ENCODE assay signal across 11 cellular contexts in the genomic region with DNA sequence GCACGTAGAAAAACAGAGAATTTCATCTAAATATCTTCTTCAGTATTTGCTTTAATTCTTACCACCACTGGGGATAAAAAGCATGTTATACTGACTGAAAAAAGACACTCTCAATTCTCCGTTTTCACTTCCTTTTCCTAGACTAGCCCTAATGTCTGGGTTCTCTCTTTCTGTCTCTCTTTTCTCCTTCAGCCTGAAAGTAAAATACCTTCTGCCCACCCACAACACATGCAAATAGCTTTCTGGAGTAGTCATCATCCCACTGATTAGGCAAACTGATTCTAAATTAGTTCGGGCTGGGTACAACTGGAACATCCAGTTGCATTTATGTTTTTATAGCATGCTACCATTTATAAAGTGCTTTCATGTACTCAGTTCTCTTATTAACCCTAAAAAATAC.
DNase-seq lines count a peak whose midpoint lies in the region; ATAC-seq and TF ChIP-seq lines count a peak whose summit lies in the region.
"Had no signal": no experiment of that assay in that cellular context is flagged by ENCODE, and none has a peak within 500 bp of the region (broad histone marks: within the 10 kb centered on the region; RNA-seq: fewer than 3 reads in every experiment).

No MANE protein-coding gene starts in this region.

- no peak overlapping the region for H3K27ac Mint-ChIP-seq in activated CD8-positive, alpha-beta T cell treated with anti-CD3 and anti-CD28 coated beads, Interleukin-2, amount 10 ng/mL, durations not matched to agents 7 days and 5 days

- CTCF ChIA-PET in activated CD8-positive, alpha-beta T cell treated with anti-CD3 and anti-CD28 coated beads, Interleukin-2, amount 10 ng/mL, durations not matched to agents 7 days and 5 days (lab: Charles Lee): no interaction called here

- no peaks in the 10 kb centered on the region for H3K27me3 Mint-ChIP-seq in activated CD8-positive, alpha-beta T cell treated with anti-CD3 and anti-CD28 coated beads, Interleukin-2, amount 10 ng/mL, durations not matched to agents 7 days and 5 days (ENCODE audit: low read depth)

- ATAC-seq in GM21515 (IDR thresholded peaks at IDR 0.05; ENCODE audit: unreplicated experiment) (peak; percentile 83), HG03378 (IDR thresholded peaks at IDR 0.05; ENCODE audit: unreplicated experiment) (peak; percentile 82), HG03175 (IDR thresholded peaks at IDR 0.05; ENCODE audit: unreplicated experiment) (no peak)
- no peak for ATAC-seq in activated CD8-positive, alpha-beta T cell treated with anti-CD3 and anti-CD28 coated beads, Interleukin-2, amount 10 ng/mL, durations not matched to agents 7 days and 5 days
- ATAC-seq: left lung, Panc1 had no signal

- TF ChIP-seq CTCF in GM13976 (IDR thresholded peaks at IDR 0.05; ENCODE audit: borderline replicate concordance, control extremely low read depth, extremely low read depth, insufficient read depth, missing control alignments): no peak

- no peaks in the 10 kb centered on the region for H3K9me3 Mint-ChIP-seq in activated CD8-positive, alpha-beta T cell treated with anti-CD3 and anti-CD28 coated beads, Interleukin-2, amount 10 ng/mL, durations not matched to agents 7 days and 5 days (ENCODE audit: insufficient read depth)

- H3K36me3 Mint-ChIP-seq in activated CD8-positive, alpha-beta T cell treated with anti-CD3 and anti-CD28 coated beads, Interleukin-2, amount 10 ng/mL, durations not matched to agents 7 days and 5 days (ENCODE audit: low read depth): no peaks in the 10 kb centered on the region

- H3K4me1 Mint-ChIP-seq in activated CD8-positive, alpha-beta T cell treated with anti-CD3 and anti-CD28 coated beads, Interleukin-2, amount 10 ng/mL, durations not matched to agents 7 days and 5 days (ENCODE audit: low read depth): no peaks in the 10 kb centered on the region

- no peak overlapping the region for H3K4me3 Mint-ChIP-seq in activated CD8-positive, alpha-beta T cell treated with anti-CD3 and anti-CD28 coated beads, Interleukin-2, amount 10 ng/mL, durations not matched to agents 7 days and 5 days

- in situ Hi-C loops in GM13976 (cut with MboI; ENCODE audit: low sequenced_read_pairs, unreplicated experiment): no loop called here

- DNase-seq in GM13976 (ENCODE audit: low spot score): peak; percentile 27
- DNase-seq in fibroblast of gingiva (ENCODE audit: low read depth): peak; percentile 43
- DNase-seq in UCSD-AML1 (lab: John Stamatoyannopoulos, UW; ENCODE audit: unreplicated experiment): no peak
- no peak for DNase-seq in HT-29 (ENCODE audit: low spot score)
- DNase-seq in activated CD8-positive, alpha-beta T cell treated with anti-CD3 and anti-CD28 coated beads, Interleukin-2, amount 10 ng/mL, durations not matched to agents 7 days and 5 days: no peak
- DNase-seq: left lung; stimulated activated CD8-positive, alpha-beta memory T cell treated with anti-CD3 and anti-CD28 coated beads, Interleukin-4, amount 100 ng/mL, for 48 hours had no signal

- POLR2A ChIA-PET in activated CD8-positive, alpha-beta T cell treated with anti-CD3 and anti-CD28 coated beads, Interleukin-2, amount 10 ng/mL, durations not matched to agents 7 days and 5 days (lab: Charles Lee): no interaction called here

Comparison
In these comparisons a context has a peak if more than half of its experiments do, and no peak if none do; other contexts are left out.
1. DNase-seq: peak in GM13976 (single experiment) and fibroblast of gingiva (single experiment); none in UCSD-AML1 (single experiment), HT-29 (single experiment) and activated CD8-positive, alpha-beta T cell treated with anti-CD3 and anti-CD28 coated beads, Interleukin-2, amount 10 ng/mL, durations not matched to agents 7 days and 5 days (single experiment).
2. ATAC-seq: peak in GM21515 (single experiment) and HG03378 (single experiment); none in activated CD8-positive, alpha-beta T cell treated with anti-CD3 and anti-CD28 coated beads, Interleukin-2, amount 10 ng/mL, durations not matched to agents 7 days and 5 days (single experiment) and HG03175 (single experiment).